ENCODE assay signal across 21 cellular contexts in the genomic region with DNA sequence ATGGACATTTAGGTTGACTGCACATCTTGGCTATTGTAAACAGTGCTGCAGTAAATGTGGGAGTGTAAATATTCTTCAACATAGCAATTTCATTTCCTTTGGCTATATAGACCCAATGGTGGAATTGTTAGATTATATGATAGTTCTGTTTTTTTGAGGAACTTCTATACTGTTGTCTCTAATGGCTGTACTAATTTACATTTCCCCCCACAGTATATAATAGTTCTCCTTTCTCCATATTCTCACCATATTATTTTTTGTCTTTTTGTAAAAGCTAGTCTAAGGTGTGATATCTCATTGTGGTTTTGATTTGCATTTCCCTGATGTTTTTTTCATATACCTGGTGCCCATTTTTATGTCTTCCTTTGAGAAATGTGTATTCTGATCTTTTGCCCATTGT.
"Had no signal": no experiment of that assay in that cellular context is flagged by ENCODE, and none has a peak within 500 bp of the region (broad histone marks: within the 10 kb centered on the region; RNA-seq: fewer than 3 reads in every experiment).

No MANE protein-coding gene starts in this region.

- H3K9me3 ChIP-seq: body of pancreas, heart right ventricle, thoracic aorta had no signal

- H3K4me1 Mint-ChIP-seq: neural progenitor cell had no signal

- H3K36me3 Mint-ChIP-seq: activated CD4-positive, alpha-beta memory T cell treated with anti-CD3 and anti-CD28 coated beads for 36 hours had no signal

- H3K4me3 ChIP-seq: body of pancreas, heart right ventricle, neural progenitor cell, thoracic aorta had no signal

- H3K27me3 ChIP-seq: body of pancreas, heart right ventricle, neural progenitor cell had no signal

- H3K27me3 Mint-ChIP-seq: activated B cell treated with CpG ODN at 0.5 μM for 24 hours; activated CD4-positive, alpha-beta memory T cell treated with anti-CD3 and anti-CD28 coated beads for 36 hours; dendritic cell treated with granulocyte-macrophage colony-stimulating factor and Interleukin-4, amounts not matched to agents 40 ng/mL and 50 ng/mL, for 4 days had no signal

- H3K27ac Mint-ChIP-seq: activated B cell treated with CpG ODN at 0.5 μM for 24 hours; activated CD4-positive, alpha-beta memory T cell treated with anti-CD3 and anti-CD28 coated beads for 36 hours; dendritic cell treated with granulocyte-macrophage colony-stimulating factor and Interleukin-4, amounts not matched to agents 40 ng/mL and 50 ng/mL, for 4 days; neural progenitor cell had no signal

- DNase-seq: activated B cell treated with CpG ODN at 0.5 μM for 24 hours; activated CD4-positive, alpha-beta memory T cell treated with anti-CD3 and anti-CD28 coated beads for 36 hours; activated CD4-positive, alpha-beta T cell treated with anti-CD3 and anti-CD28 coated beads for 4 hours; anterior cingulate cortex; body of pancreas; effector CD4-positive, alpha-beta T cell; foreskin fibroblast; heart right ventricle; islet precursor cell; left cardiac atrium; mesenchymal stem cell; posterior cingulate gyrus; small intestine; stimulated activated naive CD4-positive, alpha-beta T cell; T-helper 1 cell; T-helper 9 cell had no signal

- H3K4me3 Mint-ChIP-seq: activated B cell treated with CpG ODN at 0.5 μM for 24 hours; activated CD4-positive, alpha-beta memory T cell treated with anti-CD3 and anti-CD28 coated beads for 36 hours; dendritic cell treated with granulocyte-macrophage colony-stimulating factor and Interleukin-4, amounts not matched to agents 40 ng/mL and 50 ng/mL, for 4 days; neural progenitor cell had no signal

- H3K4me1 ChIP-seq: neural progenitor cell had no signal

- H3K9me3 Mint-ChIP-seq: activated B cell treated with CpG ODN at 0.5 μM for 24 hours; activated CD4-positive, alpha-beta memory T cell treated with anti-CD3 and anti-CD28 coated beads for 36 hours; dendritic cell treated with granulocyte-macrophage colony-stimulating factor and Interleukin-4, amounts not matched to agents 40 ng/mL and 50 ng/mL, for 4 days; neural progenitor cell had no signal

- H3K27ac ChIP-seq: body of pancreas, heart right ventricle, neural progenitor cell, thoracic aorta had no signal

- ATAC-seq: body of pancreas, heart right ventricle, left cardiac atrium, sciatic nerve, SK-N-SH treated with all-trans-retinoic acid at 6 μM for 48 hours had no signal

- H3K36me3 ChIP-seq: heart right ventricle, neural progenitor cell, thoracic aorta had no signal
